Comparison of ENCODE assay signal across 32 cellular contexts in genomic region chr7:89246196-89246595, GRCh38.
"Had no signal": no experiment of that assay in that cellular context is flagged by ENCODE, and none has a peak within 500 bp of the region (broad histone marks: within the 10 kb centered on the region; RNA-seq: fewer than 3 reads in every experiment).

No MANE protein-coding gene starts in this region.

- ATAC-seq: activated CD8-positive, alpha-beta T cell treated with anti-CD3 and anti-CD28 coated beads for 36 hours; activated naive CD4-positive, alpha-beta T cell treated with anti-CD3 and anti-CD28 coated beads, Interleukin-2, amount 50 U/mL, for 72 hours; activated T-cell treated with anti-CD3 and anti-CD28 coated beads, Interleukin-2, amount 50 U/mL, for 4 hours; activated T-cell treated with anti-CD3 and anti-CD28 coated beads, Interleukin-2, amount 50 U/mL, for 72 hours; activated T-helper 17 cell treated with anti-CD3 and anti-CD28 coated beads, Interleukin-2, amount 50 U/mL, for 72 hours; body of pancreas had no signal

- H3K36me3 Mint-ChIP-seq: activated CD4-positive, alpha-beta memory T cell treated with anti-CD3 and anti-CD28 coated beads for 36 hours; activated naive CD8-positive, alpha-beta T cell treated with anti-CD3 and anti-CD28 coated beads for 36 hours had no signal

- H3K4me1 Mint-ChIP-seq: activated B cell treated with CpG ODN at 0.5 μM for 24 hours; activated CD4-positive, alpha-beta T cell treated with anti-CD3 and anti-CD28 coated beads, Interleukin-2, amount 10 ng/mL, durations not matched to agents 24 days and 14 days; activated naive CD8-positive, alpha-beta T cell treated with anti-CD3 and anti-CD28 coated beads for 36 hours; activated T-helper 17 cell treated with anti-CD3 and anti-CD28 coated beads, Interleukin-2, amount 50 U/mL, for 72 hours had no signal

- H3K27ac Mint-ChIP-seq: activated B cell treated with CpG ODN at 0.5 μM for 24 hours; activated CD4-positive, alpha-beta memory T cell treated with anti-CD3 and anti-CD28 coated beads for 36 hours; activated CD4-positive, alpha-beta T cell treated with anti-CD3 and anti-CD28 coated beads, Interleukin-2, amount 10 ng/mL, durations not matched to agents 24 days and 14 days; activated CD8-positive, alpha-beta T cell treated with anti-CD3 and anti-CD28 coated beads for 36 hours; activated naive CD4-positive, alpha-beta T cell treated with anti-CD3 and anti-CD28 coated beads for 36 hours; activated naive CD4-positive, alpha-beta T cell treated with anti-CD3 and anti-CD28 coated beads, Interleukin-2, amount 50 U/mL, for 72 hours; activated naive CD8-positive, alpha-beta T cell treated with anti-CD3 and anti-CD28 coated beads for 36 hours; activated T-cell treated with anti-CD3 and anti-CD28 coated beads, Interleukin-2, amount 50 U/mL, for 72 hours; activated T-helper 1 cell treated with anti-CD3 and anti-CD28 coated beads, Interleukin-12 subunit alpha, Interleukin-12 subunit beta, Interleukin-2, Interleukin-4 antibody, amounts not matched to agents 30 ng/mL and 10 ng/mL and 1 ng/mL, durations not matched to agents 14 hours and 24 hours and 36 hours; activated T-helper 17 cell treated with anti-CD3 and anti-CD28 coated beads, Interleukin-2, amount 50 U/mL, for 72 hours; T-helper 1 cell treated with Interleukin-12 subunit alpha and Interleukin-12 subunit beta and Interleukin-4 antibody, amounts not matched to agents 30 μg/mL and 1 μg/mL, for 36 hours; T-helper 2 cell treated with Interferon-gamma antibody and Interleukin-4, amounts not matched to agents 5 μg/mL and 100 μg/mL, for 36 hours had no signal

- H3K27me3 Mint-ChIP-seq: activated B cell treated with CpG ODN at 0.5 μM for 24 hours; activated CD4-positive, alpha-beta T cell treated with anti-CD3 and anti-CD28 coated beads, Interleukin-2, amount 10 ng/mL, durations not matched to agents 24 days and 14 days; activated CD8-positive, alpha-beta T cell treated with anti-CD3 and anti-CD28 coated beads for 36 hours; activated naive CD8-positive, alpha-beta T cell treated with anti-CD3 and anti-CD28 coated beads for 36 hours; activated T-helper 17 cell treated with anti-CD3 and anti-CD28 coated beads, Interleukin-2, amount 50 U/mL, for 72 hours had no signal

- H3K9me3 Mint-ChIP-seq: activated CD4-positive, alpha-beta T cell treated with anti-CD3 and anti-CD28 coated beads, Interleukin-2, amount 10 ng/mL, durations not matched to agents 24 days and 14 days; activated CD8-positive, alpha-beta T cell treated with anti-CD3 and anti-CD28 coated beads for 36 hours; activated naive CD8-positive, alpha-beta T cell treated with anti-CD3 and anti-CD28 coated beads for 36 hours; activated T-helper 1 cell treated with anti-CD3 and anti-CD28 coated beads, Interleukin-12 subunit alpha, Interleukin-12 subunit beta, Interleukin-2, Interleukin-4 antibody, amounts not matched to agents 30 ng/mL and 10 ng/mL and 1 ng/mL, durations not matched to agents 14 hours and 24 hours and 36 hours; T-helper 1 cell treated with Interleukin-12 subunit alpha and Interleukin-12 subunit beta and Interleukin-4 antibody, amounts not matched to agents 30 μg/mL and 1 μg/mL, for 36 hours; T-helper 2 cell treated with Interferon-gamma antibody and Interleukin-4, amounts not matched to agents 5 μg/mL and 100 μg/mL, for 36 hours had no signal

- DNase-seq: activated B cell treated with CpG ODN at 0.5 μM for 24 hours; activated CD4-positive, alpha-beta memory T cell treated with anti-CD3 and anti-CD28 coated beads for 36 hours; activated CD4-positive, alpha-beta T cell treated with anti-CD3 and anti-CD28 coated beads for 4 hours; activated CD4-positive, alpha-beta T cell treated with anti-CD3 and anti-CD28 coated beads, Interleukin-2, amount 10 ng/mL, durations not matched to agents 24 days and 14 days; activated CD4-positive, alpha-beta T cell treated with anti-CD3 and anti-CD28 coated beads, Interleukin-2, amount 50 U/mL, for 1 hour; activated CD4-positive, alpha-beta T cell treated with anti-CD3 and anti-CD28 coated beads, Interleukin-2, amount 50 U/mL, for 4 hours; activated CD4-positive, CD25-positive, alpha-beta regulatory T cell treated with anti-CD3 and anti-CD28 coated beads, Interleukin-2, amount 50 U/mL, for 72 hours; activated CD8-positive, alpha-beta memory T cell treated with anti-CD3 and anti-CD28 coated beads, Interleukin-2, amount 50 U/mL, for 4 hours; activated CD8-positive, alpha-beta T cell treated with anti-CD3 and anti-CD28 coated beads for 36 hours; activated effector memory CD4-positive, alpha-beta T cell treated with anti-CD3 and anti-CD28 coated beads, Interleukin-2, amount 50 U/mL, for 16 hours; activated gamma-delta T cell treated with Interleukin-2 at 50 U/mL for 16 hours; activated naive CD4-positive, alpha-beta T cell; activated naive CD4-positive, alpha-beta T cell treated with anti-CD3 and anti-CD28 coated beads for 36 hours; activated naive CD4-positive, alpha-beta T cell treated with anti-CD3 and anti-CD28 coated beads, Interleukin-2, amount 50 U/mL, for 16 hours; activated naive CD8-positive, alpha-beta T cell treated with anti-CD3 and anti-CD28 coated beads for 36 hours; activated T-cell treated with anti-CD3 and anti-CD28 coated beads for 4 hours; activated T-cell treated with anti-CD3 and anti-CD28 coated beads, Interleukin-2, amount 50 U/mL, for 1 hour; activated T-cell treated with anti-CD3 and anti-CD28 coated beads, Interleukin-2, amount 50 U/mL, for 4 hours; activated T-cell treated with anti-CD3 and anti-CD28 coated beads, Interleukin-2, amount 50 U/mL, for 72 hours; adrenal gland; amniotic stem cell; aorta; body of pancreas; brain microvascular endothelial cell; central memory CD4-positive, alpha-beta T cell; T-helper 2 cell; T-helper 9 cell had no signal

- H3K4me3 Mint-ChIP-seq: activated B cell treated with CpG ODN at 0.5 μM for 24 hours; activated CD4-positive, alpha-beta memory T cell treated with anti-CD3 and anti-CD28 coated beads for 36 hours; activated CD4-positive, alpha-beta T cell treated with anti-CD3 and anti-CD28 coated beads, Interleukin-2, amount 10 ng/mL, durations not matched to agents 24 days and 14 days; activated CD8-positive, alpha-beta T cell treated with anti-CD3 and anti-CD28 coated beads for 36 hours; activated naive CD4-positive, alpha-beta T cell treated with anti-CD3 and anti-CD28 coated beads for 36 hours; activated naive CD8-positive, alpha-beta T cell treated with anti-CD3 and anti-CD28 coated beads for 36 hours; activated T-cell treated with anti-CD3 and anti-CD28 coated beads, Interleukin-2, amount 50 U/mL, for 4 hours; activated T-cell treated with anti-CD3 and anti-CD28 coated beads, Interleukin-2, amount 50 U/mL, for 72 hours; activated T-helper 1 cell treated with anti-CD3 and anti-CD28 coated beads, Interleukin-12 subunit alpha, Interleukin-12 subunit beta, Interleukin-2, Interleukin-4 antibody, amounts not matched to agents 30 ng/mL and 10 ng/mL and 1 ng/mL, durations not matched to agents 14 hours and 24 hours and 36 hours; activated T-helper 17 cell treated with anti-CD3 and anti-CD28 coated beads, Interleukin-2, amount 50 U/mL, for 72 hours; T-helper 1 cell treated with Interleukin-12 subunit alpha and Interleukin-12 subunit beta and Interleukin-4 antibody, amounts not matched to agents 30 μg/mL and 1 μg/mL, for 36 hours; T-helper 2 cell treated with Interferon-gamma antibody and Interleukin-4, amounts not matched to agents 5 μg/mL and 100 μg/mL, for 36 hours had no signal
